ENCODE assay signal across 1 cellular context in genomic region chr7:7566651-7567611, GRCh38.
TF ChIP-seq lines count a peak whose summit lies in the region.

Gene MIOS, plus strand, starts transcription at chr7:7566884. Its CDS starts 5,592 bp downstream, at chr7:7572476.

TF ChIP-seq in HepG2, 621 proteins besides CTCF, POLR2A, EP300 and RAD21 (continued from another document and continues in another):
- TF ChIP-seq NR1H2 (CRISPR knock-in tag; IDR thresholded peaks at IDR 0.05; ENCODE audit: borderline replicate concordance, low read depth) (no peak), ZNF282 (IDR thresholded peaks at IDR 0.05; ENCODE audit: partially characterized antibody) (no peak), JUNB (CRISPR knock-in tag; IDR thresholded peaks at IDR 0.05; ENCODE audit: borderline replicate concordance) (no peak), ZNF441 (CRISPR knock-in tag; IDR thresholded peaks at IDR 0.05; ENCODE audit: borderline replicate concordance) (peak; percentile 73; the same call in 1 of the 2 replicates), MTF2 (CRISPR knock-in tag; IDR thresholded peaks at IDR 0.05; ENCODE audit: borderline replicate concordance) (no peak), ZNF33B (CRISPR knock-in tag; IDR thresholded peaks at IDR 0.05) (no peak), ZBTB14 (CRISPR knock-in tag; IDR thresholded peaks at IDR 0.05) (no peak), ZFX (CRISPR knock-in tag; IDR thresholded peaks at IDR 0.05; ENCODE audit: low read depth) (peak; percentile 89), ZNF746 (CRISPR knock-in tag; IDR thresholded peaks at IDR 0.05) (no peak), MYC (CRISPR knock-in tag; IDR thresholded peaks at IDR 0.05; ENCODE audit: borderline replicate concordance) (peak; percentile 47; the same call in 1 of the 2 replicates), ZNF660 (CRISPR knock-in tag; IDR thresholded peaks at IDR 0.05; ENCODE audit: borderline replicate concordance, low read depth) (no peak), ZKSCAN5 (CRISPR knock-in tag; IDR thresholded peaks at IDR 0.05) (no peak), ZNF333 (CRISPR knock-in tag; IDR thresholded peaks at IDR 0.05; ENCODE audit: borderline replicate concordance) (no peak), SETDB1 (CRISPR knock-in tag; IDR thresholded peaks at IDR 0.05; ENCODE audit: borderline replicate concordance) (no peak), POLR2AphosphoS5 (IDR thresholded peaks at IDR 0.05; ENCODE audit: low read depth, low read length) (peak; percentile 56), FOXA3 (CRISPR knock-in tag; IDR thresholded peaks at IDR 0.05) (0 out of 2 replicates have a peak, but pooled peaks have one; percentile 11), GABPB1 (CRISPR knock-in tag; IDR thresholded peaks at IDR 0.05) (peak; percentile 85), ZNF446 (CRISPR knock-in tag; IDR thresholded peaks at IDR 0.05) (0 out of 2 replicates have a peak, but pooled peaks have one; percentile 41), ZNF260 (CRISPR knock-in tag; IDR thresholded peaks at IDR 0.05; ENCODE audit: borderline replicate concordance, low read depth) (no peak), HOXA5 (CRISPR knock-in tag; IDR thresholded peaks at IDR 0.05) (no peak), RBAK (CRISPR knock-in tag; IDR thresholded peaks at IDR 0.05) (no peak), NR2C2 (CRISPR knock-in tag; IDR thresholded peaks at IDR 0.05; ENCODE audit: borderline replicate concordance) (peak; percentile 66), SAP130 (CRISPR knock-in tag; IDR thresholded peaks at IDR 0.05; ENCODE audit: low read depth) (peak; percentile 67; the same call in 1 of the 2 replicates), RNF2 (conservative IDR thresholded peaks at IDR 0.05; ENCODE audit: low read depth) (0 out of 2 replicates have a peak, but pooled peaks have one; percentile 37), ZNF644 (CRISPR knock-in tag; IDR thresholded peaks at IDR 0.05; ENCODE audit: low read depth) (0 out of 2 replicates have a peak, but pooled peaks have one; percentile 19), REPIN1 (CRISPR knock-in tag; IDR thresholded peaks at IDR 0.05; ENCODE audit: borderline replicate concordance, low read depth) (no peak), PAX8 (CRISPR knock-in tag; IDR thresholded peaks at IDR 0.05; ENCODE audit: borderline replicate concordance) (no peak), TEF (CRISPR knock-in tag; IDR thresholded peaks at IDR 0.05) (no peak), TBX2 (CRISPR knock-in tag; IDR thresholded peaks at IDR 0.05; ENCODE audit: borderline replicate concordance) (peak; percentile 28; the same call in 1 of the 2 replicates), ZNF329 (CRISPR knock-in tag; IDR thresholded peaks at IDR 0.05; ENCODE audit: low read depth) (0 out of 2 replicates have a peak, but pooled peaks have one; percentile 68), RFX3 (CRISPR knock-in tag; IDR thresholded peaks at IDR 0.05) (no peak), MTA1 (CRISPR knock-in tag; IDR thresholded peaks at IDR 0.05; ENCODE audit: borderline replicate concordance) (0 out of 2 replicates have a peak, but pooled peaks have one; percentile 7), NCOA1 (CRISPR knock-in tag; IDR thresholded peaks at IDR 0.05) (no peak), ZNF790 (CRISPR knock-in tag; IDR thresholded peaks at IDR 0.05; ENCODE audit: borderline replicate concordance) (no peak), LRRFIP1 (CRISPR knock-in tag; conservative IDR thresholded peaks at IDR 0.05) (no peak), THYN1 (CRISPR knock-in tag; IDR thresholded peaks at IDR 0.05; ENCODE audit: borderline replicate concordance, low read depth) (no peak), THAP11 (CRISPR knock-in tag; IDR thresholded peaks at IDR 0.05) (peak; percentile 56; the same call in 1 of the 2 replicates), GFI1 (CRISPR knock-in tag; IDR thresholded peaks at IDR 0.05; ENCODE audit: borderline replicate concordance) (peak; percentile 54; the same call in 1 of the 2 replicates), DBP (CRISPR knock-in tag; IDR thresholded peaks at IDR 0.05; ENCODE audit: not compliant biosample characterization) (no peak), MAZ (IDR thresholded peaks at IDR 0.05; ENCODE audit: borderline replicate concordance, low read depth, low read length) (peak; percentile 56; the same call in 1 of the 2 replicates), MAZ (CRISPR knock-in tag; IDR thresholded peaks at IDR 0.05; ENCODE audit: low read depth) (peak; percentile 80)
- TF ChIP-seq, protein P1, sequence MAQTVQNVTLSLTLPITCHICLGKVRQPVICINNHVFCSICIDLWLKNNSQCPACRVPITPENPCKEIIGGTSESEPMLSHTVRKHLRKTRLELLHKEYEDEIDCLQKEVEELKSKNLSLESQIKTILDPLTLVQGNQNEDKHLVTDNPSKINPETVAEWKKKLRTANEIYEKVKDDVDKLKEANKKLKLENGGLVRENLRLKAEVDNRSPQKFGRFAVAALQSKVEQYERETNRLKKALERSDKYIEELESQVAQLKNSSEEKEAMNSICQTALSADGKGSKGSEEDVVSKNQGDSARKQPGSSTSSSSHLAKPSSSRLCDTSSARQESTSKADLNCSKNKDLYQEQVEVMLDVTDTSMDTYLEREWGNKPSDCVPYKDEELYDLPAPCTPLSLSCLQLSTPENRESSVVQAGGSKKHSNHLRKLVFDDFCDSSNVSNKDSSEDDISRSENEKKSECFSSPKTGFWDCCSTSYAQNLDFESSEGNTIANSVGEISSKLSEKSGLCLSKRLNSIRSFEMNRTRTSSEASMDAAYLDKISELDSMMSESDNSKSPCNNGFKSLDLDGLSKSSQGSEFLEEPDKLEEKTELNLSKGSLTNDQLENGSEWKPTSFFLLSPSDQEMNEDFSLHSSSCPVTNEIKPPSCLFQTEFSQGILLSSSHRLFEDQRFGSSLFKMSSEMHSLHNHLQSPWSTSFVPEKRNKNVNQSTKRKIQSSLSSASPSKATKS (CRISPR knock-in tag; IDR thresholded peaks at IDR 0.05) = no peak
- TF ChIP-seq, protein P2, sequence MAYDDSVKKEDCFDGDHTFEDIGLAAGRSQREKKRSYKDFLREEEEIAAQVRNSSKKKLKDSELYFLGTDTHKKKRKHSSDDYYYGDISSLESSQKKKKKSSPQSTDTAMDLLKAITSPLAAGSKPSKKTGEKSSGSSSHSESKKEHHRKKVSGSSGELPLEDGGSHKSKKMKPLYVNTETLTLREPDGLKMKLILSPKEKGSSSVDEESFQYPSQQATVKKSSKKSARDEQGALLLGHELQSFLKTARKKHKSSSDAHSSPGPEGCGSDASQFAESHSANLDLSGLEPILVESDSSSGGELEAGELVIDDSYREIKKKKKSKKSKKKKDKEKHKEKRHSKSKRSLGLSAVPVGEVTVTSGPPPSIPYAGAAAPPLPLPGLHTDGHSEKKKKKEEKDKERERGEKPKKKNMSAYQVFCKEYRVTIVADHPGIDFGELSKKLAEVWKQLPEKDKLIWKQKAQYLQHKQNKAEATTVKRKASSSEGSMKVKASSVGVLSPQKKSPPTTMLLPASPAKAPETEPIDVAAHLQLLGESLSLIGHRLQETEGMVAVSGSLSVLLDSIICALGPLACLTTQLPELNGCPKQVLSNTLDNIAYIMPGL (CRISPR knock-in tag; IDR thresholded peaks at IDR 0.05; ENCODE audit: borderline replicate concordance in 1 of 2, low read depth in 1 of 2) = peak; percentile 30 to 60; a peak in 2 of 4 replicates
- TF ChIP-seq, protein P3, sequence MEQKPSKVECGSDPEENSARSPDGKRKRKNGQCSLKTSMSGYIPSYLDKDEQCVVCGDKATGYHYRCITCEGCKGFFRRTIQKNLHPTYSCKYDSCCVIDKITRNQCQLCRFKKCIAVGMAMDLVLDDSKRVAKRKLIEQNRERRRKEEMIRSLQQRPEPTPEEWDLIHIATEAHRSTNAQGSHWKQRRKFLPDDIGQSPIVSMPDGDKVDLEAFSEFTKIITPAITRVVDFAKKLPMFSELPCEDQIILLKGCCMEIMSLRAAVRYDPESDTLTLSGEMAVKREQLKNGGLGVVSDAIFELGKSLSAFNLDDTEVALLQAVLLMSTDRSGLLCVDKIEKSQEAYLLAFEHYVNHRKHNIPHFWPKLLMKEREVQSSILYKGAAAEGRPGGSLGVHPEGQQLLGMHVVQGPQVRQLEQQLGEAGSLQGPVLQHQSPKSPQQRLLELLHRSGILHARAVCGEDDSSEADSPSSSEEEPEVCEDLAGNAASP (CRISPR knock-in tag; IDR thresholded peaks at IDR 0.05; ENCODE audit: borderline replicate concordance) = peak; percentile 23; the same call in 1 of the 2 replicates
- TF ChIP-seq, protein P4, sequence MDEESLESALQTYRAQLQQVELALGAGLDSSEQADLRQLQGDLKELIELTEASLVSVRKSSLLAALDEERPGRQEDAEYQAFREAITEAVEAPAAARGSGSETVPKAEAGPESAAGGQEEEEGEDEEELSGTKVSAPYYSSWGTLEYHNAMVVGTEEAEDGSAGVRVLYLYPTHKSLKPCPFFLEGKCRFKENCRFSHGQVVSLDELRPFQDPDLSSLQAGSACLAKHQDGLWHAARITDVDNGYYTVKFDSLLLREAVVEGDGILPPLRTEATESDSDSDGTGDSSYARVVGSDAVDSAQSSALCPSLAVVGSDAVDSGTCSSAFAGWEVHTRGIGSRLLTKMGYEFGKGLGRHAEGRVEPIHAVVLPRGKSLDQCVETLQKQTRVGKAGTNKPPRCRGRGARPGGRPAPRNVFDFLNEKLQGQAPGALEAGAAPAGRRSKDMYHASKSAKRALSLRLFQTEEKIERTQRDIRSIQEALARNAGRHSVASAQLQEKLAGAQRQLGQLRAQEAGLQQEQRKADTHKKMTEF (CRISPR knock-in tag; IDR thresholded peaks at IDR 0.05) = peak; percentile 40; the same call in 1 of the 2 replicates
- TF ChIP-seq, protein P5, sequence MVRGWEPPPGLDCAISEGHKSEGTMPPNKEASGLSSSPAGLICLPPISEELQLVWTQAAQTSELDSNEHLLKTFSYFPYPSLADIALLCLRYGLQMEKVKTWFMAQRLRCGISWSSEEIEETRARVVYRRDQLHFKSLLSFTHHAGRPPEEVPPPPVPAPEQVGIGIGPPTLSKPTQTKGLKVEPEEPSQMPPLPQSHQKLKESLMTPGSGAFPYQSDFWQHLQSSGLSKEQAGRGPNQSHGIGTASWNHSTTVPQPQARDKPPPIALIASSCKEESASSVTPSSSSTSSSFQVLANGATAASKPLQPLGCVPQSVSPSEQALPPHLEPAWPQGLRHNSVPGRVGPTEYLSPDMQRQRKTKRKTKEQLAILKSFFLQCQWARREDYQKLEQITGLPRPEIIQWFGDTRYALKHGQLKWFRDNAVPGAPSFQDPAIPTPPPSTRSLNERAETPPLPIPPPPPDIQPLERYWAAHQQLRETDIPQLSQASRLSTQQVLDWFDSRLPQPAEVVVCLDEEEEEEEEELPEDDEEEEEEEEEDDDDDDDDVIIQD (CRISPR knock-in tag; IDR thresholded peaks at IDR 0.05; ENCODE audit: low read depth) = 0 out of 2 replicates have a peak, but pooled peaks have one; percentile 15
- TF ChIP-seq, protein P6, sequence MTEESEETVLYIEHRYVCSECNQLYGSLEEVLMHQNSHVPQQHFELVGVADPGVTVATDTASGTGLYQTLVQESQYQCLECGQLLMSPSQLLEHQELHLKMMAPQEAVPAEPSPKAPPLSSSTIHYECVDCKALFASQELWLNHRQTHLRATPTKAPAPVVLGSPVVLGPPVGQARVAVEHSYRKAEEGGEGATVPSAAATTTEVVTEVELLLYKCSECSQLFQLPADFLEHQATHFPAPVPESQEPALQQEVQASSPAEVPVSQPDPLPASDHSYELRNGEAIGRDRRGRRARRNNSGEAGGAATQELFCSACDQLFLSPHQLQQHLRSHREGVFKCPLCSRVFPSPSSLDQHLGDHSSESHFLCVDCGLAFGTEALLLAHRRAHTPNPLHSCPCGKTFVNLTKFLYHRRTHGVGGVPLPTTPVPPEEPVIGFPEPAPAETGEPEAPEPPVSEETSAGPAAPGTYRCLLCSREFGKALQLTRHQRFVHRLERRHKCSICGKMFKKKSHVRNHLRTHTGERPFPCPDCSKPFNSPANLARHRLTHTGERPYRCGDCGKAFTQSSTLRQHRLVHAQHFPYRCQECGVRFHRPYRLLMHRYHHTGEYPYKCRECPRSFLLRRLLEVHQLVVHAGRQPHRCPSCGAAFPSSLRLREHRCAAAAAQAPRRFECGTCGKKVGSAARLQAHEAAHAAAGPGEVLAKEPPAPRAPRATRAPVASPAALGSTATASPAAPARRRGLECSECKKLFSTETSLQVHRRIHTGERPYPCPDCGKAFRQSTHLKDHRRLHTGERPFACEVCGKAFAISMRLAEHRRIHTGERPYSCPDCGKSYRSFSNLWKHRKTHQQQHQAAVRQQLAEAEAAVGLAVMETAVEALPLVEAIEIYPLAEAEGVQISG (CRISPR knock-in tag; IDR thresholded peaks at IDR 0.05) = peak; percentile 83
